Comparison of ENCODE assay signal across 17 cellular contexts in genomic region chr7:100457033-100457432, GRCh38. TPM values are rescaled to one million over a fixed set of nuclear protein-coding genes. Genes with fewer than 3 reads are reported as not detected.
DNase-seq lines count a peak whose midpoint lies in the region; ATAC-seq, FAIRE-seq and TF ChIP-seq lines count a peak whose summit lies in the region.
"Had no signal": no experiment of that assay in that cellular context is flagged by ENCODE, and none has a peak within 500 bp of the region (broad histone marks: within the 10 kb centered on the region; RNA-seq: fewer than 3 reads in every experiment).

No MANE protein-coding gene starts in this region.

- H3K4me2 ChIP-seq in K562 (ENCODE audit: insufficient read depth, low read length): no peak overlapping the region
- H3K4me2 ChIP-seq: KMS-11 had no signal

- H3K4me1 ChIP-seq in HEK293 (ENCODE audit: control insufficient read depth, insufficient read depth, low read length) (no peaks in the 10 kb centered on the region), K562 (replicated peaks in 1 of 2; ENCODE audit: control insufficient read depth in 2 of 2, insufficient read depth in 2 of 2, low read length in 2 of 2) (peaks cover 3 to 11% of the 10 kb centered on the region in 2 experiments; a peak in 3 of 5 replicates)
- H3K4me1 ChIP-seq: BE2C, Caco-2, HAP-1 had no signal

- in situ Hi-C loops in K562 (cut with MboI): loop anchor here (25.0 kb wide), 1 partner anchor 105 kb away; the partner anchor contains the start of gene SAP25

- H3K4me3 ChIP-seq in HEK293 (ENCODE audit: low read depth, low read length) (no peak overlapping the region), K562 (no peak overlapping the region)
- H3K4me3 ChIP-seq: HAP-1 had no signal

- POLR2A ChIA-PET in HEK293 (lab: Yijun Ruan, JAX) (no interaction called here), K562 (lab: Yijun Ruan, JAX) (interaction anchor here (1.2 kb wide), 1 partner anchor 85 kb away, joined by 3 read pairs; no protein-coding TSS in a partner anchor)

- no peak for FAIRE-seq in K562 (lab: Jason Lieb, UNC)
- FAIRE-seq: D721Med, G401.6, GM12891, GM19239 had no signal

- H3K9me3 ChIP-seq in HEK293 (ENCODE audit: control insufficient read depth, insufficient read depth, low read depth, low read length) (no peaks in the 10 kb centered on the region), K562 (replicated peaks; ENCODE audit: control insufficient read depth, insufficient read depth, low read depth, low read length) (no peaks in the 10 kb centered on the region)
- H3K9me3 ChIP-seq: BE2C, Caco-2, HAP-1 had no signal

- TF ChIP-seq POLR2A in K562 (conservative IDR thresholded peaks at IDR 0.05): no peak

- no peaks in the 10 kb centered on the region for H3K27me3 ChIP-seq in K562 (ENCODE audit: control insufficient read depth in 2 of 2, insufficient read depth in 2 of 2, low read length in 2 of 2)
- H3K27me3 ChIP-seq: BE2C had no signal

- no peak overlapping the region for H2AFZ ChIP-seq in K562 (ENCODE audit: low read depth, low read length)

- H3K27ac ChIP-seq in HEK293 (ENCODE audit: extremely low read depth, low read depth, low read length): no peak overlapping the region
- H3K27ac ChIP-seq in K562 (ENCODE audit: extremely low read depth, low read depth, low read length): no peak overlapping the region
- H3K27ac ChIP-seq: HL-60, KMS-11 had no signal

- no peak for TF ChIP-seq RAD21 in K562 (CRISPR knock-in tag; conservative IDR thresholded peaks at IDR 0.05 in 1 of 2, IDR thresholded peaks at IDR 0.05 in 1 of 2)

- 39% methylated on average over 6 of the region's 6 CpGs for WGBS in K562 (ENCODE audit: insufficient coverage, low coverage, missing lambda C conversion rate)

- CTCF ChIA-PET in HEK293 (lab: Yijun Ruan, JAX) (interaction anchor here (0.6 to 1.0 kb wide), 3 partner anchors 12 to 235 kb away, joined by 3 to 7 read pairs (median 3); no protein-coding TSS in a partner anchor), K562 (lab: Yijun Ruan, JAX; ENCODE audit: low intra/inter-chr PET ratio) (no interaction called here)

- no peak overlapping the region for H3K9ac ChIP-seq in K562 (ENCODE audit: insufficient read depth in 1 of 2, low read depth in 2 of 2, low read length in 2 of 2)
- H3K9ac ChIP-seq: KMS-11 had no signal

- no peak for TF ChIP-seq CTCF in HEK293 (tag by site-specific recombination; IDR thresholded peaks at IDR 0.05)
- no peak for TF ChIP-seq CTCF in K562 (IDR thresholded peaks at IDR 0.05 in 2 of 3, conservative IDR thresholded peaks at IDR 0.05 in 1 of 3; ENCODE audit: insufficient read depth in 2 of 3, low read depth in 1 of 3, low read length in 3 of 3)

- H3K36me3 ChIP-seq in HEK293 (ENCODE audit: control insufficient read depth in 2 of 2, insufficient read depth in 1 of 2, low read length in 2 of 2) (no peaks in the 10 kb centered on the region; a peak in 1 of 3 replicates), K562 (ENCODE audit: control insufficient read depth, insufficient read depth, low read length) (no peaks in the 10 kb centered on the region)
- H3K36me3 ChIP-seq: BE2C, HAP-1 had no signal

- H4K20me1 ChIP-seq in K562 (replicated peaks; ENCODE audit: control insufficient read depth, insufficient read depth, low read length): no peaks in the 10 kb centered on the region

- no peak for DNase-seq in K562 (ENCODE audit: extremely low read depth in 1 of 4, low spot score in 3 of 4)
- DNase-seq: BE2C; C1 segment of cervical spinal cord; Caco-2; CD4-positive, CD25-positive, alpha-beta regulatory T cell had no signal

- no peak for TF ChIP-seq EP300 in K562 (IDR thresholded peaks at IDR 0.05; ENCODE audit: low read length)

- ATAC-seq in K562 (no peak), HG02885 (IDR thresholded peaks at IDR 0.05; ENCODE audit: poor library complexity, unreplicated experiment) (no peak)

- H3K9me1 ChIP-seq in K562 (ENCODE audit: control insufficient read depth, insufficient read depth, low read length): no peaks in the 10 kb centered on the region

- no TSS peak for BruUV-seq in K562 (replicated peaks; lab: Mats Ljungman, UMichigan)

- H3K79me2 ChIP-seq in K562 (ENCODE audit: control insufficient read depth, insufficient read depth, low read length): no peaks in the 10 kb centered on the region

- intact Hi-C loops in K562 (cut with micrococcal nuclease): no loop called here

RNA-seq across cellular contexts. Expression of gene SPACDR, which starts 7.0 kb away (rescaled TPM):
- total RNA-seq in K562 (2011; cell fraction: chromatin; rRNA removed; ENCODE audit: low replicate concordance): 3.4 and 9.9 TPM in 2 replicates
- total RNA-seq in K562 (2011; cell fraction: nucleolus; rRNA removed): 1.8 and 4.7 TPM in 2 replicates
- total RNA-seq in K562 (2011; cell fraction: nucleoplasm; rRNA removed): 2.4 and 3.8 TPM in 2 replicates
- total RNA-seq in K562 (2014; rRNA removed) (0.14 and 0.29 TPM in 2 replicates), K562 (2014; rRNA removed; fragmentation: Illumina TruSeq; extraction: Trizol) (not detected in 2 replicates), K562 (2015; rRNA removed; fragmentation: Illumina TruSeq; extraction: Trizol) (0.29 and 0.41 TPM in 2 replicates), K562 (2021) (0.55 and 1.2 TPM in 2 replicates)
- polyA plus RNA-seq in K562 (2011; rRNA removed) (0.18 and 0.20 TPM in 2 replicates), K562 (2014; fragmentation: Illumina TruSeq; extraction: Trizol) (0.13 and 0.24 TPM in 2 replicates), K562 (2014; fragmentation: Nextera tagmentation; extraction: Ambion mirVana) (under 1 TPM; 0.07 to 0.11 TPM), K562 (2014; rRNA removed) (0.12 and 0.15 TPM in 2 replicates)
- 0.40 and 0.56 TPM in 2 replicates for polyA plus RNA-seq in K562 (2011; cell fraction: cytosol; rRNA removed)
- polyA plus RNA-seq in K562 (2011; cell fraction: nucleus; rRNA removed): 1.0 and 2.9 TPM in 2 replicates
- polyA plus RNA-seq in K562 (2012): 0.47 and 2.1 TPM in 2 replicates
- not detected in 2 replicates for polyA minus RNA-seq in K562 (2011; rRNA and poly(A)+ RNA removed)
- polyA minus RNA-seq in K562 (2011; cell fraction: cytosol; rRNA and poly(A)+ RNA removed): not detected in 2 replicates
- not detected in 2 replicates for polyA minus RNA-seq in K562 (2011; cell fraction: nucleus; rRNA and poly(A)+ RNA removed)

RNA-seq across cellular contexts. Expression of gene PPP1R35, which starts 20.7 kb away (rescaled TPM):
- 18.9 and 64.5 TPM in 2 replicates for total RNA-seq in K562 (2011; cell fraction: chromatin; rRNA removed; ENCODE audit: low replicate concordance)
- 109 and 128 TPM in 2 replicates for total RNA-seq in K562 (2011; cell fraction: nucleolus; rRNA removed)
- total RNA-seq in K562 (2011; cell fraction: nucleoplasm; rRNA removed): 45.6 and 53.0 TPM in 2 replicates
- total RNA-seq in K562 (2014; rRNA removed) (127 and 152 TPM in 2 replicates), K562 (2014; rRNA removed; fragmentation: Illumina TruSeq; extraction: Trizol) (18.9 and 25.9 TPM in 2 replicates), K562 (2015; rRNA removed; fragmentation: Illumina TruSeq; extraction: Trizol) (44.9 and 47.9 TPM in 2 replicates), K562 (2021) (124 and 135 TPM in 2 replicates)
- polyA plus RNA-seq in K562 (2011; rRNA removed) (28.2 and 31.7 TPM in 2 replicates), K562 (2014; fragmentation: Illumina TruSeq; extraction: Trizol) (19.4 and 33.7 TPM in 2 replicates), K562 (2014; fragmentation: Nextera tagmentation; extraction: Ambion mirVana) (1 to 10 TPM; 2.9 to 5.9 TPM), K562 (2014; rRNA removed) (153 and 185 TPM in 2 replicates)
- polyA plus RNA-seq in K562 (2011; cell fraction: cytosol; rRNA removed): 38.6 and 141 TPM in 2 replicates
- polyA plus RNA-seq in K562 (2011; cell fraction: nucleus; rRNA removed): 136 and 297 TPM in 2 replicates
- 70.7 and 78.6 TPM in 2 replicates for polyA plus RNA-seq in K562 (2012)
- 2.2 and 5.8 TPM in 2 replicates for polyA minus RNA-seq in K562 (2011; rRNA and poly(A)+ RNA removed)
- polyA minus RNA-seq in K562 (2011; cell fraction: cytosol; rRNA and poly(A)+ RNA removed): 13.8 and 18.6 TPM in 2 replicates
- polyA minus RNA-seq in K562 (2011; cell fraction: nucleus; rRNA and poly(A)+ RNA removed): 16.7 and 26.0 TPM in 2 replicates

RNA-seq across cellular contexts. Expression of gene TSC22D4, which starts 22.0 kb away (rescaled TPM):
- total RNA-seq in K562 (2011; cell fraction: chromatin; rRNA removed; ENCODE audit: low replicate concordance): 30.5 and 88.7 TPM in 2 replicates
- 56.8 and 60.5 TPM in 2 replicates for total RNA-seq in K562 (2011; cell fraction: nucleolus; rRNA removed)
- total RNA-seq in K562 (2011; cell fraction: nucleoplasm; rRNA removed): 38.6 and 57.1 TPM in 2 replicates
- 77.6 and 102 TPM in 2 replicates for total RNA-seq in K562 (2014; rRNA removed)
- total RNA-seq in K562 (2014; rRNA removed; fragmentation: Illumina TruSeq; extraction: Trizol): 10.1 and 13.1 TPM in 2 replicates
- 31.3 and 33.9 TPM in 2 replicates for total RNA-seq in K562 (2015; rRNA removed; fragmentation: Illumina TruSeq; extraction: Trizol)
- total RNA-seq in K562 (2021): 102 and 107 TPM in 2 replicates
- polyA plus RNA-seq in K562 (2011; rRNA removed): 14.2 and 18.8 TPM in 2 replicates
- 13.0 and 47.0 TPM in 2 replicates for polyA plus RNA-seq in K562 (2011; cell fraction: cytosol; rRNA removed)
- polyA plus RNA-seq in K562 (2011; cell fraction: nucleus; rRNA removed): 22.1 and 53.6 TPM in 2 replicates
- 64.9 and 107 TPM in 2 replicates for polyA plus RNA-seq in K562 (2012)
- 28.7 and 51.7 TPM in 2 replicates for polyA plus RNA-seq in K562 (2014; fragmentation: Illumina TruSeq; extraction: Trizol)
- polyA plus RNA-seq in K562 (2014; fragmentation: Nextera tagmentation; extraction: Ambion mirVana): under 1 TPM; 0.37 to 0.92 TPM
- 57.9 and 61.0 TPM in 2 replicates for polyA plus RNA-seq in K562 (2014; rRNA removed)
- polyA minus RNA-seq in K562 (2011; rRNA and poly(A)+ RNA removed): 5.5 and 9.6 TPM in 2 replicates
- polyA minus RNA-seq in K562 (2011; cell fraction: cytosol; rRNA and poly(A)+ RNA removed): 24.5 and 26.5 TPM in 2 replicates
- polyA minus RNA-seq in K562 (2011; cell fraction: nucleus; rRNA and poly(A)+ RNA removed): 10.0 and 13.5 TPM in 2 replicates

RNA-seq across cellular contexts. Expression of gene NYAP1, which starts 26.7 kb away (rescaled TPM):
- total RNA-seq in K562 (2011; cell fraction: chromatin; rRNA removed; ENCODE audit: low replicate concordance): 0.53 and 1.0 TPM in 2 replicates
- total RNA-seq in K562 (2011; cell fraction: nucleolus; rRNA removed): 0.67 and 0.79 TPM in 2 replicates
- 0.23 and 0.59 TPM in 2 replicates for total RNA-seq in K562 (2011; cell fraction: nucleoplasm; rRNA removed)
- total RNA-seq in K562 (2014; rRNA removed): 0.32 and 0.98 TPM in 2 replicates
- total RNA-seq in K562 (2014; rRNA removed; fragmentation: Illumina TruSeq; extraction: Trizol): 0.11 and 0.13 TPM in 2 replicates
- 0.15 and 0.22 TPM in 2 replicates for total RNA-seq in K562 (2015; rRNA removed; fragmentation: Illumina TruSeq; extraction: Trizol)
- 0.82 and 0.87 TPM in 2 replicates for total RNA-seq in K562 (2021)
- polyA plus RNA-seq in K562 (2011; rRNA removed): 0.09 and 0.13 TPM in 2 replicates
- polyA plus RNA-seq in K562 (2011; cell fraction: cytosol; rRNA removed): 0.15 and 1.4 TPM in 2 replicates
- 0.34 and 1.7 TPM in 2 replicates for polyA plus RNA-seq in K562 (2011; cell fraction: nucleus; rRNA removed)
- polyA plus RNA-seq in K562 (2012): 0.35 and 0.65 TPM in 2 replicates
- 0.13 and 0.17 TPM in 2 replicates for polyA plus RNA-seq in K562 (2014; fragmentation: Illumina TruSeq; extraction: Trizol)
- polyA plus RNA-seq in K562 (2014; fragmentation: Nextera tagmentation; extraction: Ambion mirVana): not detected
- 0.88 and 1.0 TPM in 2 replicates for polyA plus RNA-seq in K562 (2014; rRNA removed)
- polyA minus RNA-seq in K562 (2011; rRNA and poly(A)+ RNA removed): 0.11 TPM in 1 of 2 replicates, not detected in the other
- not detected in 2 replicates for polyA minus RNA-seq in K562 (2011; cell fraction: cytosol; rRNA and poly(A)+ RNA removed)
- polyA minus RNA-seq in K562 (2011; cell fraction: nucleus; rRNA and poly(A)+ RNA removed): 0.22 and 0.40 TPM in 2 replicates
- total RNA-seq: A172, H4 had no signal
- polyA plus RNA-seq: CD4-positive, CD25-positive, alpha-beta regulatory T cell; IgD-negative memory B cell had no signal

RNA-seq across cellular contexts. Expression of gene MEPCE, which starts 27.4 kb away (rescaled TPM):
- total RNA-seq in K562 (2011; cell fraction: chromatin; rRNA removed; ENCODE audit: low replicate concordance): 33.3 and 101 TPM in 2 replicates
- total RNA-seq in K562 (2011; cell fraction: nucleolus; rRNA removed): 57.9 and 76.5 TPM in 2 replicates
- total RNA-seq in K562 (2011; cell fraction: nucleoplasm; rRNA removed): 40.2 and 43.9 TPM in 2 replicates
- 50.6 and 65.4 TPM in 2 replicates for total RNA-seq in K562 (2014; rRNA removed)
- total RNA-seq in K562 (2014; rRNA removed; fragmentation: Illumina TruSeq; extraction: Trizol): 24.9 and 29.5 TPM in 2 replicates
- total RNA-seq in K562 (2015; rRNA removed; fragmentation: Illumina TruSeq; extraction: Trizol): 60.3 and 60.4 TPM in 2 replicates
- 72.8 and 76.3 TPM in 2 replicates for total RNA-seq in K562 (2021)
- 16.1 and 16.7 TPM in 2 replicates for polyA plus RNA-seq in K562 (2011; rRNA removed)
- polyA plus RNA-seq in K562 (2011; cell fraction: cytosol; rRNA removed): 13.0 and 28.0 TPM in 2 replicates
- 23.6 and 47.0 TPM in 2 replicates for polyA plus RNA-seq in K562 (2011; cell fraction: nucleus; rRNA removed)
- polyA plus RNA-seq in K562 (2012): 54.7 and 58.7 TPM in 2 replicates
- polyA plus RNA-seq in K562 (2014; fragmentation: Illumina TruSeq; extraction: Trizol): 66.5 and 77.3 TPM in 2 replicates
- 10 to 100 TPM; 10.9 to 13.7 TPM for polyA plus RNA-seq in K562 (2014; fragmentation: Nextera tagmentation; extraction: Ambion mirVana)
- 42.7 and 44.1 TPM in 2 replicates for polyA plus RNA-seq in K562 (2014; rRNA removed)
- polyA minus RNA-seq in K562 (2011; rRNA and poly(A)+ RNA removed): 20.0 and 29.4 TPM in 2 replicates
- 18.7 and 24.0 TPM in 2 replicates for polyA minus RNA-seq in K562 (2011; cell fraction: cytosol; rRNA and poly(A)+ RNA removed)
- 27.9 and 29.5 TPM in 2 replicates for polyA minus RNA-seq in K562 (2011; cell fraction: nucleus; rRNA and poly(A)+ RNA removed)

Comparison
In these comparisons a context has a peak if more than half of its experiments do, and no peak if none do; other contexts are left out.
1. Of the 44 proteins assayed by ChIP-seq in both K562 and HEK293: peak only in K562: none; only in HEK293: none; in both: ZNF121; in neither: 43.